32 cellular contexts compared by ENCODE assay signal in genomic region chr16:31464348-31464769, GRCh38. TPM values are rescaled to one million over a fixed set of nuclear protein-coding genes. Genes with fewer than 3 reads are reported as not detected.
"Had no signal": no experiment of that assay in that cellular context is flagged by ENCODE, and none has a peak within 500 bp of the region (broad histone marks: within the 10 kb centered on the region; RNA-seq: fewer than 3 reads in every experiment).

No MANE protein-coding gene starts in this region.

- DNase-seq: activated CD4-positive, alpha-beta memory T cell treated with anti-CD3 and anti-CD28 coated beads, Interleukin-2, amount 10 ng/mL, durations not matched to agents 7 days and 5 days; activated CD4-positive, alpha-beta T cell treated with anti-CD3 and anti-CD28 coated beads, Interleukin-2, amount 10 ng/mL, durations not matched to agents 7 days and 5 days; activated CD8-positive, alpha-beta memory T cell treated with anti-CD3 and anti-CD28 coated beads, Interleukin-2, amount 50 U/mL, for 48 hours; activated gamma-delta T cell; activated naive CD4-positive, alpha-beta T cell treated with anti-CD3 and anti-CD28 coated beads, Interleukin-2, amount 10 ng/mL, durations not matched to agents 7 days and 5 days; activated naive CD8-positive, alpha-beta T cell treated with anti-CD3 and anti-CD28 coated beads, Interleukin-2, amount 10 ng/mL, durations not matched to agents 7 days and 5 days; activated T-cell treated with anti-CD3 and anti-CD28 coated beads, Interleukin-2, amount 50 U/mL, for 24 hours; brain microvascular endothelial cell; cortex of kidney; foreskin fibroblast; hypothalamus; immature natural killer cell; naive B cell; right cardiac atrium; stimulated activated naive CD4-positive, alpha-beta T cell treated with Interleukin-2 at 50 U/mL for 16 hours; T-helper 17 cell; T1000; WERI-Rb-1 had no signal

- H3K9me3 Mint-ChIP-seq: activated CD4-positive, alpha-beta memory T cell treated with anti-CD3 and anti-CD28 coated beads, Interleukin-2, amount 10 ng/mL, durations not matched to agents 7 days and 5 days; activated CD4-positive, alpha-beta T cell treated with anti-CD3 and anti-CD28 coated beads, Interleukin-2, amount 10 ng/mL, durations not matched to agents 7 days and 5 days; activated naive CD4-positive, alpha-beta T cell treated with anti-CD3 and anti-CD28 coated beads, Interleukin-2, amount 10 ng/mL, durations not matched to agents 7 days and 5 days; activated naive CD8-positive, alpha-beta T cell treated with anti-CD3 and anti-CD28 coated beads, Interleukin-2, amount 10 ng/mL, durations not matched to agents 7 days and 5 days; activated T-cell treated with anti-CD3 and anti-CD28 coated beads, Interleukin-2, amount 50 U/mL, for 24 hours; immature natural killer cell; naive B cell; neural crest cell had no signal

- H3K27me3 ChIP-seq: brain microvascular endothelial cell, heart left ventricle, tibial nerve had no signal

- FAIRE-seq: astrocyte had no signal

- H3K4me3 ChIP-seq: heart left ventricle, lung, tibial nerve had no signal

- H3K27ac Mint-ChIP-seq: activated CD4-positive, alpha-beta T cell treated with anti-CD3 and anti-CD28 coated beads, Interleukin-2, amount 10 ng/mL, durations not matched to agents 7 days and 5 days; activated naive CD4-positive, alpha-beta T cell treated with anti-CD3 and anti-CD28 coated beads, Interleukin-2, amount 10 ng/mL, durations not matched to agents 7 days and 5 days; activated T-cell treated with anti-CD3 and anti-CD28 coated beads, Interleukin-2, amount 50 U/mL, for 24 hours; T-helper 17 cell had no signal

- H3K27me3 Mint-ChIP-seq: activated CD4-positive, alpha-beta memory T cell treated with anti-CD3 and anti-CD28 coated beads, Interleukin-2, amount 10 ng/mL, durations not matched to agents 7 days and 5 days; activated CD4-positive, alpha-beta T cell treated with anti-CD3 and anti-CD28 coated beads, Interleukin-2, amount 10 ng/mL, durations not matched to agents 7 days and 5 days; activated naive CD8-positive, alpha-beta T cell treated with anti-CD3 and anti-CD28 coated beads, Interleukin-2, amount 10 ng/mL, durations not matched to agents 7 days and 5 days; activated T-cell treated with anti-CD3 and anti-CD28 coated beads, Interleukin-2, amount 50 U/mL, for 24 hours; naive B cell; T-helper 17 cell had no signal

- H3K4me3 Mint-ChIP-seq: activated CD4-positive, alpha-beta memory T cell treated with anti-CD3 and anti-CD28 coated beads, Interleukin-2, amount 10 ng/mL, durations not matched to agents 7 days and 5 days; activated CD4-positive, alpha-beta T cell treated with anti-CD3 and anti-CD28 coated beads, Interleukin-2, amount 10 ng/mL, durations not matched to agents 7 days and 5 days; activated naive CD4-positive, alpha-beta T cell treated with anti-CD3 and anti-CD28 coated beads, Interleukin-2, amount 10 ng/mL, durations not matched to agents 7 days and 5 days; activated naive CD8-positive, alpha-beta T cell treated with anti-CD3 and anti-CD28 coated beads, Interleukin-2, amount 10 ng/mL, durations not matched to agents 7 days and 5 days; activated T-cell treated with anti-CD3 and anti-CD28 coated beads, Interleukin-2, amount 50 U/mL, for 24 hours; immature natural killer cell; naive B cell; T-helper 17 cell had no signal

- ATAC-seq: activated CD4-positive, CD25-positive, alpha-beta regulatory T cell treated with anti-CD3 and anti-CD28 coated beads, Interleukin-2, amount 50 U/mL, for 24 hours; esophagus mucosa; heart left ventricle; left lobe of liver; right cardiac atrium; T-helper 17 cell had no signal

- H3K27ac ChIP-seq: brain microvascular endothelial cell, heart left ventricle, tibial nerve, WERI-Rb-1 had no signal

- H3K9me3 ChIP-seq: heart left ventricle, tibial nerve had no signal

RNA-seq across cellular contexts. Expression of gene SLC5A2, which starts 18.6 kb away (rescaled TPM):
- total RNA-seq: astrocyte, cardiac septum, heart left ventricle, neural crest cell, omental fat pad, right cardiac atrium, tibial nerve had no signal

RNA-seq across cellular contexts. Expression of gene COX6A2, which starts 36.2 kb away (rescaled TPM):
- total RNA-seq: activated CD4-positive, alpha-beta memory T cell treated with anti-CD3 and anti-CD28 coated beads, Interleukin-2, amount 10 ng/mL, durations not matched to agents 7 days and 5 days; activated CD4-positive, alpha-beta T cell treated with anti-CD3 and anti-CD28 coated beads, Interleukin-2, amount 10 ng/mL, durations not matched to agents 7 days and 5 days; activated naive CD8-positive, alpha-beta T cell treated with anti-CD3 and anti-CD28 coated beads, Interleukin-2, amount 10 ng/mL, durations not matched to agents 7 days and 5 days; astrocyte; cerebellum; kidney epithelial cell; lung; neural crest cell; omental fat pad; T-helper 17 cell; temporal lobe; tibial nerve; urinary bladder had no signal
- polyA plus RNA-seq: lung, urinary bladder had no signal
